8 cellular contexts compared by ENCODE assay signal in the genomic region with DNA sequence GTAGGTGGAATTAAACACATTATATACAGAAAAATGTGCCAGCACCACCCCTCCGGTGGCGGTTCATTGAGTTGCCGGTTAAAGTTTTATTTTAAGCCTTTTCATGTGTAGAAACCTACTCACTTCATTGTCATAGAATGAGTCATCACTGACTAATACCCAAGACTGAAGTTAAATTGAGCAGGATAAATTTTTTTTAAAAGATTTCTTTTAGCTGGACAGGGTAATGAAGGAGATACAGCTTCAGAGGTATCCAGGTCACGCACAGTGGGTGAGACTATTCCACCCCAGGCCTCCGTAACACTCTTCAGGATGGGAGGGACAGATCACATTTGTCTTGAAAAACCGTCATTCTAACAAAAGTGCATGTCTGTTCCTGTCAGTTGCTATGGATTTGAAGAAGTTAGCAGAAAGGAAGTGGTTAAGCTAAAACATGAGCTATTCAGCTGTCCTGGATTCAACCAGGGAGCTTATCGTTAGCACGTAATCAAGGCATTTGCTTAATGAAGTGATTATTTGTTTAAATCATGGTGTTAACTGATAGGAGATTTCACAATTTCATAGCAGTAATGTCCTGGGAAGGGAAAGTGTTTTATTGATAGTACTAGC.
DNase-seq lines count a peak whose midpoint lies in the region; ATAC-seq and TF ChIP-seq lines count a peak whose summit lies in the region.

No MANE protein-coding gene starts in this region.

- no peak overlapping the region for H3K4me3 ChIP-seq in epithelial cell of esophagus (ENCODE audit: low read length)

- peak; percentile 69 for ATAC-seq in GM19035 (IDR thresholded peaks at IDR 0.05; ENCODE audit: unreplicated experiment)
- peak; percentile 75 for ATAC-seq in HG03135 (IDR thresholded peaks at IDR 0.05; ENCODE audit: unreplicated experiment)

- peak; percentile 81 for DNase-seq in AG08396 (ENCODE audit: low spot score)
- DNase-seq in SW 1271 (lab: John Stamatoyannopoulos, UW) = peak; percentile 83 to 94
- peak; percentile 89 for DNase-seq in epithelial cell of esophagus (ENCODE audit: low read depth)
- peak; percentile 38 for DNase-seq in stimulated activated CD4-positive, alpha-beta T cell treated with anti-CD3 and anti-CD28 coated beads, Interleukin-1b, Interleukin-23, amount 100 ng/mL, for 48 hours
- no peak for DNase-seq in NCI-H510A (lab: John Stamatoyannopoulos, UW)
- no peak for DNase-seq in superior temporal gyrus (ENCODE audit: extremely low spot score)

- peak; percentile 9 for TF ChIP-seq CTCF in epithelial cell of esophagus (IDR thresholded peaks at IDR 0.05; ENCODE audit: insufficient read depth, low read depth, low read length, missing control alignments)

Comparison
In these comparisons a context has a peak if more than half of its experiments do, and no peak if none do; other contexts are left out.
1. DNase-seq: peak in AG08396 (single experiment), SW 1271 (2 of 2), epithelial cell of esophagus (single experiment) and stimulated activated CD4-positive, alpha-beta T cell treated with anti-CD3 and anti-CD28 coated beads, Interleukin-1b, Interleukin-23, amount 100 ng/mL, for 48 hours (single experiment); none in NCI-H510A (single experiment) and superior temporal gyrus (single experiment).